ENCODE assay signal across 8 cellular contexts in genomic region chr3:36993326-36994283, GRCh38. TPM values are rescaled to one million over a fixed set of nuclear protein-coding genes. Genes with fewer than 3 reads are reported as not detected.
A peak's percentile ranks its signal among the peaks of the same experiment; 100 is the strongest.
DNase-seq lines count a peak whose midpoint lies in the region; ATAC-seq, FAIRE-seq and TF ChIP-seq lines count a peak whose summit lies in the region.

Gene MLH1 (plus strand): TSS chr3:36993518. CDS start chr3:36993548, 30 bp downstream.

- H3K79me1 ChIP-seq in H1 (ENCODE audit: low read depth, low read length) (no peaks in the 10 kb centered on the region; the same call in 1 of the 2 replicates), mesendoderm (ENCODE audit: low read length) (peaks cover 7% of the 10 kb centered on the region)

- TF ChIP-seq EP300 in H1 (IDR thresholded peaks at IDR 0.05; ENCODE audit: borderline replicate concordance in 1 of 2, low read depth in 2 of 2, low read length in 2 of 2): no peak

- H3K23me2 ChIP-seq in H1 (ENCODE audit: low read depth, low read length): peaks cover 4% of the 10 kb centered on the region; the same call in 1 of the 2 replicates

- peak within 1 kb of the TSS; percentile 1 for H4K91ac ChIP-seq in H1 (replicated peaks; ENCODE audit: insufficient read length, low read length)

- no peak for TF ChIP-seq RAD21 in H1 (IDR thresholded peaks at IDR 0.05 in 1 of 2, conservative IDR thresholded peaks at IDR 0.05 in 1 of 2; ENCODE audit: low read depth in 2 of 2, low read length in 2 of 2)

- H3K36me3 ChIP-seq in H1 (ENCODE audit: control insufficient read depth in 2 of 4, insufficient read depth in 4 of 4, low read length in 3 of 4) (peaks cover 6 to 40% (median 20%) of the 10 kb centered on the region in 4 experiments; a peak in 7 of 8 replicates), mesendoderm (ENCODE audit: control insufficient read depth, insufficient read depth, low read length) (no peaks in the 10 kb centered on the region)

- H3K14ac ChIP-seq in H1 (ENCODE audit: insufficient read length): no peak within 1 kb of the TSS

- H3K4me1 ChIP-seq in H1 (replicated peaks in 1 of 4; ENCODE audit: control insufficient read depth in 3 of 4, insufficient read depth in 4 of 4, low read length in 3 of 4): peaks cover 0 to 2% (median 0%) of the 10 kb centered on the region in 4 experiments; a peak in 3 of 7 replicates
- H3K4me1 ChIP-seq in mesendoderm (ENCODE audit: control insufficient read depth, low read depth, low read length): peaks cover 6% of the 10 kb centered on the region

- H2BK20ac ChIP-seq in H1 (ENCODE audit: low read length): no peak within 1 kb of the TSS

- H3K27me3 ChIP-seq in AG04450 (ENCODE audit: control insufficient read depth, insufficient read depth, low read length) (no peaks in the 10 kb centered on the region), H1 (replicated peaks in 1 of 4; ENCODE audit: control insufficient read depth in 3 of 4, extremely low read depth in 1 of 4, insufficient read depth in 3 of 4, low read length in 3 of 4) (no peaks in the 10 kb centered on the region), mesendoderm (ENCODE audit: insufficient read depth, low read length, poor library complexity) (no peaks in the 10 kb centered on the region)

- no peak within 1 kb of the TSS for H3K23ac ChIP-seq in H1 (ENCODE audit: insufficient read length)
- H3K23ac ChIP-seq in mesendoderm (ENCODE audit: low read length): peak within 1 kb of the TSS; percentile 95

- H3K27ac ChIP-seq in AG04450 (ENCODE audit: low read depth, low read length): peak within 1 kb of the TSS; percentile 99
- peak within 1 kb of the TSS; percentile 96 for H3K27ac ChIP-seq in H1 (ENCODE audit: low read depth, low read length)
- H3K27ac ChIP-seq in mesendoderm (ENCODE audit: low read depth, low read length): peak within 1 kb of the TSS; percentile 89

- peaks cover 10 to 47% of the 10 kb centered on the region in 2 experiments; a peak in 3 of 4 replicates for H3K79me2 ChIP-seq in H1 (ENCODE audit: control insufficient read depth in 1 of 2, insufficient read depth in 2 of 2, low read length in 2 of 2)
- peaks cover 37% of the 10 kb centered on the region for H3K79me2 ChIP-seq in mesendoderm (ENCODE audit: control insufficient read depth, insufficient read depth, low read length)

- H2BK5ac ChIP-seq in H1 (ENCODE audit: low read depth, low read length) (peak within 1 kb of the TSS; percentile 98), mesendoderm (ENCODE audit: low read length) (peak within 1 kb of the TSS; percentile 95)

- H4K5ac ChIP-seq in H1 (ENCODE audit: insufficient read length, low read depth, low read length) (peak within 1 kb of the TSS; percentile 88), mesendoderm (ENCODE audit: low read length) (no peak within 1 kb of the TSS)

- H3K4me3 ChIP-seq in AG04450 (ENCODE audit: low read depth, low read length) (peak within 1 kb of the TSS; percentile 91), H1 (ENCODE audit: extremely low read depth in 1 of 4, insufficient read depth in 2 of 4, low read depth in 3 of 4, low read length in 4 of 4) (peak within 1 kb of the TSS; percentile 58 to 93 (median 90)), mesendoderm (ENCODE audit: low read length) (peak within 1 kb of the TSS; percentile 94)

- H3K9me3 ChIP-seq in AG04450 (ENCODE audit: control insufficient read depth, insufficient read depth, low read length): no peaks in the 10 kb centered on the region; the same call in 1 of the 2 replicates
- H3K9me3 ChIP-seq in H1 (ENCODE audit: insufficient read depth in 2 of 2, low read depth in 1 of 2, low read length in 1 of 2): no peaks in the 10 kb centered on the region

- DNase-seq in AG04450 (ENCODE audit: low read depth, low spot score) (peak; percentile 100), H1 (ENCODE audit: low read depth in 1 of 2, low spot score in 2 of 2) (peak; percentile 53 to 95), mesendoderm (peak; percentile 100), NCI-H2081 treated with DMSO at 0.1 percent for 48 hours (lab: John Stamatoyannopoulos, UW) (no peak)
- DNase-seq in activated CD4-positive, alpha-beta T cell treated with anti-CD3 and anti-CD28 coated beads, Interleukin-2, amount 50 U/mL, for 1 hour: peak; percentile 97
- DNase-seq in stimulated activated CD8-positive, alpha-beta memory T cell treated with anti-CD3 and anti-CD28 coated beads, Interleukin-15, amount 100 ng/mL, for 4 hours (ENCODE audit: low read depth in 2 of 2): peak; percentile 85 to 99

- H3K18ac ChIP-seq in H1 (ENCODE audit: extremely low read depth, low read length): peak within 1 kb of the TSS; percentile 84
- H3K18ac ChIP-seq in mesendoderm (ENCODE audit: low read length): peak within 1 kb of the TSS; percentile 12

- H3K56ac ChIP-seq in H1 (replicated peaks; ENCODE audit: insufficient read length, low read depth, low read length): peak within 1 kb of the TSS; percentile 89
- H3K56ac ChIP-seq in mesendoderm (ENCODE audit: low read length): peak within 1 kb of the TSS; percentile 99

- WGBS in H1 (ENCODE audit: extremely low coverage in 1 of 2, insufficient coverage in 1 of 2, insufficient read length in 1 of 2, insufficient replicate concordance in 2 of 2, low coverage in 1 of 2, low lambda C conversion rate in 2 of 2, missing lambda C conversion rate in 1 of 2), 2 experiments: 4% methylated on average over 46 of the region's 47 CpGs; no CpG with 5 or more reads in 1 of the 2 experiments
- no CpG with 5 or more reads among the region's 47 CpGs for WGBS in mesendoderm (ENCODE audit: extremely low coverage, insufficient coverage, low lambda C conversion rate)

- peaks cover 2 to 7% of the 10 kb centered on the region in 2 experiments for H4K20me1 ChIP-seq in H1 (replicated peaks in 1 of 2; ENCODE audit: control insufficient read depth in 1 of 2, insufficient read depth in 2 of 2, low read length in 2 of 2)

- FAIRE-seq in H1 (lab: Jason Lieb, UNC): peak; percentile 100

- H2AK5ac ChIP-seq in H1 (ENCODE audit: low read depth, low read length): no peak within 1 kb of the TSS
- H2AK5ac ChIP-seq in mesendoderm (ENCODE audit: low read length): peak within 1 kb of the TSS; percentile 68

- H4K8ac ChIP-seq in H1 (ENCODE audit: extremely low read depth, insufficient read depth, low read length): peak within 1 kb of the TSS; percentile 99; the same call in 1 of the 2 replicates
- no peak within 1 kb of the TSS for H4K8ac ChIP-seq in mesendoderm (ENCODE audit: low read depth, low read length)

- peak within 1 kb of the TSS; percentile 91 to 98 (median 94) for H3K9ac ChIP-seq in H1 (replicated peaks in 1 of 4; ENCODE audit: extremely low read depth in 1 of 4, low read depth in 3 of 4, low read length in 3 of 4)
- peak within 1 kb of the TSS; percentile 99 for H3K9ac ChIP-seq in mesendoderm (ENCODE audit: low read length)

- H2AFZ ChIP-seq in H1 (ENCODE audit: low read length): peak within 1 kb of the TSS; percentile 58

- peak within 1 kb of the TSS; percentile 33 for H2BK120ac ChIP-seq in H1 (replicated peaks; ENCODE audit: low read depth, low read length)
- H2BK120ac ChIP-seq in mesendoderm (ENCODE audit: low read depth, low read length): no peak within 1 kb of the TSS

- H3K4ac ChIP-seq in H1 (replicated peaks; ENCODE audit: insufficient read length, low read depth, low read length) (no peak within 1 kb of the TSS), mesendoderm (ENCODE audit: low read depth, low read length) (peak within 1 kb of the TSS; percentile 85)

- POLR2A ChIA-PET in AG04450 (lab: Yijun Ruan, JAX): interaction anchor here (0.7 to 1.2 kb wide), 5 partner anchors 11 to 298 kb away, joined by 3 to 6 read pairs (median 3); no protein-coding TSS in a partner anchor
- POLR2A ChIA-PET in H1 (lab: Charles Lee; ENCODE audit: partially characterized antibody): interaction anchor here (0.7 to 2.5 kb wide), 21 partner anchors 11 to 306 kb away, joined by 3 to 18 read pairs (median 5); partner anchors contain the start of gene TRANK1

- H3K4me2 ChIP-seq in H1 (ENCODE audit: insufficient read depth in 1 of 2, low read depth in 2 of 2, low read length in 2 of 2): peak within 1 kb of the TSS; percentile 95 to 97
- peak within 1 kb of the TSS; percentile 82 for H3K4me2 ChIP-seq in mesendoderm (ENCODE audit: low read length)

- CTCF ChIA-PET in AG04450 (lab: Charles Lee): interaction anchor here (0.6 to 3.5 kb wide), 6 partner anchors 31 to 974 kb away, joined by 3 to 22 read pairs (median 4); no protein-coding TSS in a partner anchor
- CTCF ChIA-PET in H1 (lab: Charles Lee; ENCODE audit: partially characterized antibody): interaction anchor here (0.6 to 4.9 kb wide), 15 partner anchors 13 to 1027 kb away, joined by 3 to 33 read pairs (median 3); no protein-coding TSS in a partner anchor

- ATAC-seq in GM19328 (IDR thresholded peaks at IDR 0.05; ENCODE audit: unreplicated experiment) (peak; percentile 90), HG03520 (IDR thresholded peaks at IDR 0.05; ENCODE audit: unreplicated experiment) (peak; percentile 89)

- TF ChIP-seq CTCF in AG04450 (IDR thresholded peaks at IDR 0.05; ENCODE audit: low read depth, low read length) (no peak), H1 (IDR thresholded peaks at IDR 0.05; ENCODE audit: control extremely low read depth in 1 of 3, insufficient read depth in 1 of 3, low read depth in 1 of 3, low read length in 3 of 3) (no peak)

- H2BK15ac ChIP-seq in H1 (ENCODE audit: low read length) (no peak within 1 kb of the TSS), mesendoderm (replicated peaks; ENCODE audit: low read depth) (no peak within 1 kb of the TSS)

- peak in 1 of 2 experiments; percentile 32; a peak in 2 of 3 replicates for TF ChIP-seq POLR2A in H1 (IDR thresholded peaks at IDR 0.05; ENCODE audit: control extremely low read depth in 1 of 2, low read depth in 2 of 2, low read length in 2 of 2)

- 0 out of 2 replicates have a peak within 1 kb of the TSS, but pooled peaks have one; percentile 65 for H2BK12ac ChIP-seq in H1 (ENCODE audit: low read depth, low read length)

TF ChIP-seq in H1, 55 proteins besides CTCF, POLR2A, EP300 and RAD21 (continues in another document):
- TF ChIP-seq TEAD4 (IDR thresholded peaks at IDR 0.05; ENCODE audit: low read depth, low read length): no peak
- TF ChIP-seq YY1 (IDR thresholded peaks at IDR 0.05; ENCODE audit: low read depth, low read length): peak; percentile 99
- TF ChIP-seq TAF7 (optimal IDR thresholded peaks at IDR 0.05; ENCODE audit: borderline replicate concordance, low read depth, low read length): no peak

RNA-seq across cellular contexts. Expression of gene MLH1, which starts in this region (rescaled TPM):
- 30.9 and 38.2 TPM in 2 replicates for polyA plus RNA-seq in AG04450 (2011; rRNA removed)
- 20.6 and 25.4 TPM in 2 replicates for polyA minus RNA-seq in AG04450 (2011; rRNA and poly(A)+ RNA removed)
- total RNA-seq in H1 (2021; fragmentation: NEBNext Ultra II Directional; extraction: Animal tissue kit (Norgen Biotek cat#: 25700)): 47.3 and 51.1 TPM in 2 replicates
- polyA plus RNA-seq in H1 (2011; rRNA removed): 28.4 and 36.4 TPM in 2 replicates
- 37.5 TPM for polyA plus RNA-seq in H1 (2011; cell fraction: cytosol; rRNA removed)
- 59.1 TPM for polyA plus RNA-seq in H1 (2011; cell fraction: nucleus; rRNA removed)
- polyA plus RNA-seq in H1 (2012, experiment 1 of 2): 44.1 to 66.1 TPM (median 46.4 TPM) in 4 replicates
- 10.7 TPM for polyA plus RNA-seq in H1 (2012, experiment 2 of 2)
- 33.7 TPM for polyA plus RNA-seq in H1 (2013, experiment 1 of 2)
- 28.7 TPM for polyA plus RNA-seq in H1 (2013, experiment 2 of 2)
- 76.8 and 90.3 TPM in 2 replicates for polyA minus RNA-seq in H1 (2011; rRNA and poly(A)+ RNA removed)
- 42.9 TPM for polyA minus RNA-seq in H1 (2011; cell fraction: cytosol; rRNA and poly(A)+ RNA removed)
- 59.3 TPM for polyA minus RNA-seq in H1 (2011; cell fraction: nucleus; rRNA and poly(A)+ RNA removed)
- 35.9 TPM for polyA plus RNA-seq in mesendoderm (2013, experiment 1 of 2)
- polyA plus RNA-seq in mesendoderm (2013, experiment 2 of 2): 35.5 TPM
